ENCODE assay signal across 13 cellular contexts in genomic region chr16:53745753-53746258, GRCh38. TPM values are rescaled to one million over a fixed set of nuclear protein-coding genes. Genes with fewer than 3 reads are reported as not detected.
DNase-seq lines count a peak whose midpoint lies in the region; ATAC-seq, FAIRE-seq and TF ChIP-seq lines count a peak whose summit lies in the region.
"Had no signal": no experiment of that assay in that cellular context is flagged by ENCODE, and none has a peak within 500 bp of the region (broad histone marks: within the 10 kb centered on the region; RNA-seq: fewer than 3 reads in every experiment).

No MANE protein-coding gene starts in this region.

- peak overlapping the region; percentile 63 for H3K27ac ChIP-seq in RWPE2 (ENCODE audit: poor library complexity, severe bottlenecking)
- peak overlapping the region; percentile 19 to 36 for H3K27ac ChIP-seq in esophagus (ENCODE audit: low read depth in 2 of 2, low read length in 1 of 2)
- peak overlapping the region; percentile 69 for H3K27ac ChIP-seq in subcutaneous abdominal adipose tissue (ENCODE audit: low read depth, low read length)
- H3K27ac ChIP-seq: C4-2B had no signal

- no peak overlapping the region for H3K4me3 Mint-ChIP-seq in activated naive CD4-positive, alpha-beta T cell treated with anti-CD3 and anti-CD28 coated beads, Interleukin-2, amount 10 ng/mL, durations not matched to agents 7 days and 5 days
- no peak overlapping the region for H3K4me3 Mint-ChIP-seq in osteocyte (ENCODE audit: unreplicated experiment)
- H3K4me3 Mint-ChIP-seq: stimulated activated memory B cell treated with anti-CD40 and anti-IgM and Interleukin-4, amounts not matched to agents 10 μg/mL and 1 μg/mL and 100 μg/mL, for 72 hours had no signal

- peak; percentile 80 to 82 for ATAC-seq in activated naive CD4-positive, alpha-beta T cell treated with anti-CD3 and anti-CD28 coated beads, Interleukin-2, amount 50 U/mL, for 72 hours
- peak; percentile 94 for ATAC-seq in RWPE2 (ENCODE audit: low read depth)
- ATAC-seq: stimulated activated memory B cell treated with anti-CD40 and anti-IgM and Interleukin-4, amounts not matched to agents 10 μg/mL and 1 μg/mL and 100 μg/mL, for 72 hours had no signal

- H3K4me1 ChIP-seq in RWPE2 (ENCODE audit: insufficient read depth, poor library complexity, severe bottlenecking) (peaks cover 37% of the 10 kb centered on the region), esophagus (ENCODE audit: control insufficient read depth in 2 of 2, insufficient read depth in 2 of 2, low read length in 1 of 2) (peaks cover 5% of the 10 kb centered on the region in 2 donors), subcutaneous abdominal adipose tissue (ENCODE audit: control insufficient read depth in 5 of 5, insufficient read depth in 5 of 5, low read length in 5 of 5) (peaks cover 0 to 34% (median 23%) of the 10 kb centered on the region in 5 donors)

- H3K9me3 ChIP-seq in RWPE2 (ENCODE audit: severe bottlenecking) (no peaks in the 10 kb centered on the region), esophagus (ENCODE audit: control insufficient read depth in 2 of 2, insufficient read depth in 1 of 2, low read depth in 1 of 2, low read length in 1 of 2) (no peaks in the 10 kb centered on the region), subcutaneous abdominal adipose tissue (ENCODE audit: control insufficient read depth in 5 of 5, low read length in 5 of 5) (no peaks in the 10 kb centered on the region)

- peaks cover 3 to 10% of the 10 kb centered on the region in 2 donors for H3K9me3 Mint-ChIP-seq in activated naive CD4-positive, alpha-beta T cell treated with anti-CD3 and anti-CD28 coated beads, Interleukin-2, amount 50 U/mL, for 72 hours
- no peaks in the 10 kb centered on the region for H3K9me3 Mint-ChIP-seq in activated naive CD4-positive, alpha-beta T cell treated with anti-CD3 and anti-CD28 coated beads, Interleukin-2, amount 10 ng/mL, durations not matched to agents 7 days and 5 days
- H3K9me3 Mint-ChIP-seq in osteocyte (ENCODE audit: unreplicated experiment) = peaks cover 10% of the 10 kb centered on the region

- H3K27ac Mint-ChIP-seq in activated naive CD4-positive, alpha-beta T cell treated with anti-CD3 and anti-CD28 coated beads, Interleukin-2, amount 50 U/mL, for 72 hours = no peak overlapping the region
- no peak overlapping the region for H3K27ac Mint-ChIP-seq in activated naive CD4-positive, alpha-beta T cell treated with anti-CD3 and anti-CD28 coated beads, Interleukin-2, amount 10 ng/mL, durations not matched to agents 7 days and 5 days
- no peak overlapping the region for H3K27ac Mint-ChIP-seq in osteocyte (ENCODE audit: unreplicated experiment)
- H3K27ac Mint-ChIP-seq: stimulated activated memory B cell treated with anti-CD40 and anti-IgM and Interleukin-4, amounts not matched to agents 10 μg/mL and 1 μg/mL and 100 μg/mL, for 72 hours; T-helper 2 cell treated with Interferon-gamma antibody and Interleukin-4, amounts not matched to agents 5 μg/mL and 100 μg/mL, for 36 hours had no signal

- H3K4me3 ChIP-seq in RWPE2 (ENCODE audit: severe bottlenecking) (no peak overlapping the region), esophagus (ENCODE audit: low read depth in 1 of 2, low read length in 2 of 2) (no peak overlapping the region), subcutaneous abdominal adipose tissue (ENCODE audit: low read depth in 1 of 5, low read length in 5 of 5) (peak overlapping the region in 1 of 5 donors; percentile 13)

- H3K27me3 ChIP-seq in RWPE2 (ENCODE audit: insufficient read depth, poor library complexity, severe bottlenecking) (no peaks in the 10 kb centered on the region), esophagus (ENCODE audit: control insufficient read depth in 1 of 2, insufficient read depth in 2 of 2, low read length in 2 of 2) (no peaks in the 10 kb centered on the region), subcutaneous abdominal adipose tissue (ENCODE audit: control insufficient read depth in 5 of 5, insufficient read depth in 4 of 5, low read length in 5 of 5) (no peaks in the 10 kb centered on the region)

- no peaks in the 10 kb centered on the region for H3K27me3 Mint-ChIP-seq in activated naive CD4-positive, alpha-beta T cell treated with anti-CD3 and anti-CD28 coated beads, Interleukin-2, amount 10 ng/mL, durations not matched to agents 7 days and 5 days
- no peaks in the 10 kb centered on the region for H3K27me3 Mint-ChIP-seq in osteocyte (ENCODE audit: unreplicated experiment)
- H3K27me3 Mint-ChIP-seq: stimulated activated memory B cell treated with anti-CD40 and anti-IgM and Interleukin-4, amounts not matched to agents 10 μg/mL and 1 μg/mL and 100 μg/mL, for 72 hours had no signal

- no peak for FAIRE-seq in D721Med (lab: Jason Lieb, UNC)

- peak overlapping the region in 1 of 5 donors; percentile 21 for H3K9ac ChIP-seq in subcutaneous abdominal adipose tissue (ENCODE audit: low read length in 5 of 5)

- TF ChIP-seq CTCF in RWPE2 (IDR thresholded peaks at IDR 0.05; ENCODE audit: poor library complexity, severe bottlenecking) = peak; percentile 29
- TF ChIP-seq CTCF in osteocyte (IDR thresholded peaks at IDR 0.05) = no peak
- no peak for TF ChIP-seq CTCF in D721Med (IDR thresholded peaks at IDR 0.05; ENCODE audit: insufficient read depth, missing control alignments)

- WGBS in esophagus, 2 donors = 46 to 58% methylated on average over 4 of the region's 4 CpGs

- DNase-seq in activated naive CD4-positive, alpha-beta T cell treated with anti-CD3 and anti-CD28 coated beads, Interleukin-2, amount 50 U/mL, for 72 hours (ENCODE audit: low spot score in 2 of 2) = no peak
- DNase-seq in activated naive CD4-positive, alpha-beta T cell treated with anti-CD3 and anti-CD28 coated beads, Interleukin-2, amount 10 ng/mL, durations not matched to agents 7 days and 5 days = no peak
- DNase-seq in RWPE2 (ENCODE audit: low spot score) (no peak), medulla oblongata (ENCODE audit: extremely low spot score) (no peak), osteocyte (ENCODE audit: extremely low spot score, unreplicated experiment) (no peak), D721Med (ENCODE audit: insufficient read length, low spot score) (no peak)
- DNase-seq: NCI-H2171, retina had no signal

- peaks cover 6 to 16% of the 10 kb centered on the region in 2 donors for H3K36me3 Mint-ChIP-seq in activated naive CD4-positive, alpha-beta T cell treated with anti-CD3 and anti-CD28 coated beads, Interleukin-2, amount 50 U/mL, for 72 hours
- H3K36me3 Mint-ChIP-seq in activated naive CD4-positive, alpha-beta T cell treated with anti-CD3 and anti-CD28 coated beads, Interleukin-2, amount 10 ng/mL, durations not matched to agents 7 days and 5 days = no peaks in the 10 kb centered on the region
- H3K36me3 Mint-ChIP-seq in osteocyte (ENCODE audit: unreplicated experiment) = peaks cover 4% of the 10 kb centered on the region

- no peaks in the 10 kb centered on the region for H3K36me3 ChIP-seq in RWPE2 (ENCODE audit: low read depth)
- no peaks in the 10 kb centered on the region for H3K36me3 ChIP-seq in esophagus (ENCODE audit: control insufficient read depth in 2 of 2, insufficient read depth in 2 of 2, low read length in 1 of 2)
- H3K36me3 ChIP-seq in subcutaneous abdominal adipose tissue (ENCODE audit: control insufficient read depth in 5 of 5, insufficient read depth in 5 of 5, low read length in 5 of 5) = no peaks in the 10 kb centered on the region

- peaks cover 23% of the 10 kb centered on the region for H3K4me1 Mint-ChIP-seq in activated naive CD4-positive, alpha-beta T cell treated with anti-CD3 and anti-CD28 coated beads, Interleukin-2, amount 10 ng/mL, durations not matched to agents 7 days and 5 days
- peaks cover 30% of the 10 kb centered on the region for H3K4me1 Mint-ChIP-seq in osteocyte (ENCODE audit: unreplicated experiment)

- CTCF ChIA-PET in activated naive CD4-positive, alpha-beta T cell treated with anti-CD3 and anti-CD28 coated beads, Interleukin-2, amount 10 ng/mL, durations not matched to agents 7 days and 5 days (lab: Charles Lee) = no interaction called here

RNA-seq across cellular contexts. Expression of gene FTO, which starts 41.9 kb away (rescaled TPM):
- 10 to 100 TPM; 57.5 to 63.1 TPM for total RNA-seq in activated naive CD4-positive, alpha-beta T cell treated with anti-CD3 and anti-CD28 coated beads, Interleukin-2, amount 50 U/mL, for 72 hours
- 10 to 100 TPM in 1 of 2 donors, 1 to 10 TPM in 1; 5.3 to 14.7 TPM for polyA plus RNA-seq in esophagus
- total RNA-seq in osteocyte = 108 and 114 TPM in 2 replicates

RNA-seq across cellular contexts. Expression of gene RPGRIP1L, which starts 42.1 kb away (rescaled TPM):
- 1 to 10 TPM; 6.3 to 7.3 TPM for total RNA-seq in activated naive CD4-positive, alpha-beta T cell treated with anti-CD3 and anti-CD28 coated beads, Interleukin-2, amount 50 U/mL, for 72 hours
- 1 to 10 TPM; 1.3 to 1.7 TPM for polyA plus RNA-seq in esophagus
- total RNA-seq in osteocyte = 12.0 and 12.4 TPM in 2 replicates
